Comparison of ENCODE assay signal across 12 cellular contexts in genomic region chrX:46777971-46778810, GRCh38. TPM values are rescaled to one million over a fixed set of nuclear protein-coding genes. Genes with fewer than 3 reads are reported as not detected.
DNase-seq lines count a peak whose midpoint lies in the region; ATAC-seq, FAIRE-seq and TF ChIP-seq lines count a peak whose summit lies in the region.
"Had no signal": no experiment of that assay in that cellular context is flagged by ENCODE, and none has a peak within 500 bp of the region (broad histone marks: within the 10 kb centered on the region; RNA-seq: fewer than 3 reads in every experiment).

No MANE protein-coding gene starts in this region.

- H3K27me3 ChIP-seq in keratinocyte (ENCODE audit: control insufficient read depth, extremely low read depth, insufficient read depth, low read length): no peaks in the 10 kb centered on the region

- peak; percentile 66 for FAIRE-seq in keratinocyte (lab: Jason Lieb, UNC)

- H3K36me3 ChIP-seq in keratinocyte (ENCODE audit: control insufficient read depth in 2 of 2, extremely low read depth in 1 of 2, insufficient read depth in 2 of 2, low read length in 2 of 2): no peaks in the 10 kb centered on the region

- no peaks in the 10 kb centered on the region for H3K79me2 ChIP-seq in keratinocyte (ENCODE audit: control insufficient read depth, insufficient read depth, low read length)

- H3K9me3 ChIP-seq in keratinocyte (ENCODE audit: control insufficient read depth, low read depth, low read length): no peaks in the 10 kb centered on the region

- H3K4me2 ChIP-seq in keratinocyte (ENCODE audit: control insufficient read depth, extremely low read depth, insufficient read depth, low read depth, low read length): peak overlapping the region; percentile 37

- no peaks in the 10 kb centered on the region for H3K4me1 ChIP-seq in keratinocyte (ENCODE audit: control insufficient read depth, extremely low read depth, insufficient read depth, low read length)

- H4K20me1 ChIP-seq in keratinocyte (ENCODE audit: control insufficient read depth, extremely low read depth, insufficient read depth, low read length): no peaks in the 10 kb centered on the region

- no peaks in the 10 kb centered on the region for H3K9me1 ChIP-seq in keratinocyte (ENCODE audit: control insufficient read depth, extremely low read depth, insufficient read depth, low read length)

- no peak overlapping the region for H3K27ac ChIP-seq in keratinocyte (ENCODE audit: control insufficient read depth, insufficient read depth, low read length)
- H3K27ac ChIP-seq: epithelial cell of prostate had no signal

- no peak overlapping the region for H3K9ac ChIP-seq in keratinocyte (ENCODE audit: control insufficient read depth, extremely low read depth, insufficient read depth, low read length)

- dilution Hi-C loops in keratinocyte (cut with MboI; ENCODE audit: extremely low pct_ligation_motif_present, low sequenced_read_pairs): no loop called here

- H2AFZ ChIP-seq in keratinocyte (ENCODE audit: control insufficient read depth, low read length): peak overlapping the region; percentile 32

- TF ChIP-seq CTCF in WI38 (IDR thresholded peaks at IDR 0.05; ENCODE audit: low read depth, low read length) (no peak), keratinocyte (optimal IDR thresholded peaks at IDR 0.05 in 1 of 3, IDR thresholded peaks at IDR 0.05 in 1 of 3, conservative IDR thresholded peaks at IDR 0.05 in 1 of 3; ENCODE audit: extremely low read depth in 1 of 3, insufficient read depth in 2 of 3, low read length in 3 of 3) (no peak)

- ATAC-seq in GM18502 (IDR thresholded peaks at IDR 0.05; ENCODE audit: poor library complexity, unreplicated experiment): no peak

- H3K4me3 ChIP-seq in WI38 (ENCODE audit: low read depth, low read length) (peak overlapping the region; percentile 17; the same call in 1 of the 2 replicates), keratinocyte (ENCODE audit: control insufficient read depth in 2 of 3, extremely low read depth in 1 of 3, insufficient read depth in 2 of 3, low read depth in 1 of 3, low read length in 3 of 3) (no peak overlapping the region)

- peak; percentile 52 for DNase-seq in A172 (ENCODE audit: low spot score)
- DNase-seq in H4 (ENCODE audit: low spot score): peak; percentile 45
- no peak for DNase-seq in keratinocyte (ENCODE audit: low read depth, low spot score)
- DNase-seq in COLO829 (ENCODE audit: low spot score): no peak
- no peak for DNase-seq in CD1c-positive myeloid dendritic cell (ENCODE audit: extremely low spot score)
- no peak for DNase-seq in activated T-cell treated with anti-CD3 and anti-CD28 coated beads, Interleukin-2, amount 50 U/mL, for 1 hour
- DNase-seq: activated naive CD4-positive, alpha-beta T cell; CD4-positive, alpha-beta memory T cell; Kasumi-1 had no signal

RNA-seq across cellular contexts. Expression of gene SLC9A7, which starts 19.3 kb away (rescaled TPM):
- total RNA-seq in A172 (2014; rRNA removed; shearing (Covaris generic)): 9.7 and 11.3 TPM in 2 replicates
- total RNA-seq in H4 (2014; rRNA removed; shearing (Covaris generic)): 4.2 and 5.9 TPM in 2 replicates
- 8.1 to 11.0 TPM (median 10.1 TPM) in 3 replicates for polyA plus RNA-seq in keratinocyte
- polyA plus RNA-seq in keratinocyte (2011; ENCODE audit: low read depth): 2.9 TPM
- polyA plus RNA-seq in keratinocyte (2011; cell fraction: cytosol; rRNA removed): 5.9 TPM in 2 replicates
- 21.5 and 21.8 TPM in 2 replicates for polyA plus RNA-seq in keratinocyte (2011; cell fraction: nucleus; rRNA removed)
- 3.6 and 7.6 TPM in 2 replicates for polyA plus RNA-seq in keratinocyte (2012; ENCODE audit: low replicate concordance)
- polyA minus RNA-seq in keratinocyte: 33.9 to 36.4 TPM (median 35.2 TPM) in 3 replicates
- 17.1 TPM for polyA minus RNA-seq in keratinocyte (2011; cell fraction: cytosol; rRNA and poly(A)+ RNA removed)
- polyA minus RNA-seq in keratinocyte (2011; cell fraction: nucleus; rRNA and poly(A)+ RNA removed): 37.7 and 56.2 TPM in 2 replicates

RNA-seq across cellular contexts. Expression of gene RP2, which starts 58.7 kb away (rescaled TPM):
- total RNA-seq in A172 (2014; rRNA removed; shearing (Covaris generic)): 29.2 and 33.7 TPM in 2 replicates
- total RNA-seq in H4 (2014; rRNA removed; shearing (Covaris generic)): 14.8 and 17.4 TPM in 2 replicates
- 10.8 to 20.9 TPM (median 17.0 TPM) in 3 replicates for polyA plus RNA-seq in keratinocyte
- polyA plus RNA-seq in keratinocyte (2011; ENCODE audit: low read depth): 6.4 TPM
- 9.5 and 17.5 TPM in 2 replicates for polyA plus RNA-seq in keratinocyte (2011; cell fraction: cytosol; rRNA removed)
- polyA plus RNA-seq in keratinocyte (2011; cell fraction: nucleus; rRNA removed): 16.6 and 18.4 TPM in 2 replicates
- polyA plus RNA-seq in keratinocyte (2012; ENCODE audit: low replicate concordance): 9.4 and 11.3 TPM in 2 replicates
- 3.8 to 15.7 TPM (median 12.2 TPM) in 3 replicates for polyA minus RNA-seq in keratinocyte
- 12.7 TPM for polyA minus RNA-seq in keratinocyte (2011; cell fraction: cytosol; rRNA and poly(A)+ RNA removed)
- polyA minus RNA-seq in keratinocyte (2011; cell fraction: nucleus; rRNA and poly(A)+ RNA removed): 12.5 and 23.5 TPM in 2 replicates

Comparison
In these comparisons a context has a peak if more than half of its experiments do, and no peak if none do; other contexts are left out.
1. DNase-seq: peak in A172 (single experiment) and H4 (single experiment); none in keratinocyte (single experiment), COLO829 (single experiment), CD1c-positive myeloid dendritic cell (single experiment) and activated T-cell treated with anti-CD3 and anti-CD28 coated beads, Interleukin-2, amount 50 U/mL, for 1 hour (single experiment).